In the genomic region with DNA sequence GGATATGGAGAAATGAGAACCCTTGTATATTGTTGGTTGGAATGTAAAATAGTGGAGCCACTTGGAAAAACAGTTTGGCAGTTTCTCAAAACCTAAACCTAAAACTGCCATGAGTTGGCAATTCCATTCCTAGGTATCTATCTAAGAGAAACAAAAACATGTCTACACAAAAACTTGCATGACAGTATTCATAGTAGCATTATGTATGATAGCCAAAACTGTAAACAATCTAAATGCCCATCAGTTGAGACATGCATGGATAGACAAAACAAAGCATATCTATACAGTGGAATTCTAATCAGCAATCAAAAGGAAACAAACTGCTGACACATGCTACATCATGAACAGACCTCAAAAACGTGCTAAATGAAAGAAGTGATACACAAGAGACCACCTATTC, we compare ENCODE assay signal across 21 cellular contexts.
"Had no signal": no experiment of that assay in that cellular context is flagged by ENCODE, and none has a peak within 500 bp of the region (broad histone marks: within the 10 kb centered on the region; RNA-seq: fewer than 3 reads in every experiment).

No MANE protein-coding gene starts in this region.

- H3K4me3 Mint-ChIP-seq: activated CD4-positive, alpha-beta T cell treated with anti-CD3 and anti-CD28 coated beads for 36 hours; activated naive CD4-positive, alpha-beta T cell treated with anti-CD3 and anti-CD28 coated beads, Interleukin-2, amount 10 ng/mL, durations not matched to agents 7 days and 5 days; effector memory CD8-positive, alpha-beta T cell; natural killer cell treated with Interleukin-12 subunit alpha and Interleukin-12 subunit beta and Interleukin-15 and Interleukin-18, amount 100 ng/mL, for 72 hours; WTC11 had no signal

- H3K4me1 ChIP-seq: colonic mucosa, prostate gland had no signal

- H3K9me3 Mint-ChIP-seq: activated naive CD4-positive, alpha-beta T cell treated with anti-CD3 and anti-CD28 coated beads, Interleukin-2, amount 10 ng/mL, durations not matched to agents 7 days and 5 days; effector memory CD8-positive, alpha-beta T cell; natural killer cell treated with Interleukin-12 subunit alpha and Interleukin-12 subunit beta and Interleukin-15 and Interleukin-18, amount 100 ng/mL, for 72 hours; WTC11 had no signal

- H3K27me3 Mint-ChIP-seq: activated CD4-positive, alpha-beta T cell treated with anti-CD3 and anti-CD28 coated beads for 36 hours; activated naive CD4-positive, alpha-beta T cell treated with anti-CD3 and anti-CD28 coated beads, Interleukin-2, amount 10 ng/mL, durations not matched to agents 7 days and 5 days; effector memory CD8-positive, alpha-beta T cell; natural killer cell treated with Interleukin-12 subunit alpha and Interleukin-12 subunit beta and Interleukin-15 and Interleukin-18, amount 100 ng/mL, for 72 hours had no signal

- H3K4me1 Mint-ChIP-seq: activated naive CD4-positive, alpha-beta T cell treated with anti-CD3 and anti-CD28 coated beads, Interleukin-2, amount 10 ng/mL, durations not matched to agents 7 days and 5 days; WTC11 had no signal

- H3K36me3 Mint-ChIP-seq: natural killer cell treated with Interleukin-12 subunit alpha and Interleukin-12 subunit beta and Interleukin-15 and Interleukin-18, amount 100 ng/mL, for 72 hours; WTC11 had no signal

- H3K27ac ChIP-seq: colonic mucosa, dorsolateral prefrontal cortex, esophagus squamous epithelium, prostate gland, thyroid gland, upper lobe of right lung had no signal

- H3K27me3 ChIP-seq: colonic mucosa, dorsolateral prefrontal cortex, esophagus squamous epithelium, thyroid gland, upper lobe of right lung had no signal

- H3K36me3 ChIP-seq: colonic mucosa, esophagus squamous epithelium, prostate gland, thyroid gland, upper lobe of right lung had no signal

- H3K27ac Mint-ChIP-seq: activated CD4-positive, alpha-beta T cell treated with anti-CD3 and anti-CD28 coated beads for 36 hours; activated naive CD4-positive, alpha-beta T cell treated with anti-CD3 and anti-CD28 coated beads, Interleukin-2, amount 10 ng/mL, durations not matched to agents 7 days and 5 days; WTC11 had no signal

- DNase-seq: activated CD4-positive, alpha-beta T cell treated with anti-CD3 and anti-CD28 coated beads for 36 hours; activated CD4-positive, alpha-beta T cell treated with anti-CD3 and anti-CD28 coated beads, Interleukin-2, amount 50 U/mL, for 48 hours; activated naive CD4-positive, alpha-beta T cell treated with anti-CD3 and anti-CD28 coated beads, Interleukin-2, amount 10 ng/mL, durations not matched to agents 7 days and 5 days; activated T-cell treated with anti-CD3 and anti-CD28 coated beads, Interleukin-2, amount 50 U/mL, for 48 hours; anterior cingulate cortex; colonic mucosa; dorsolateral prefrontal cortex; effector memory CD8-positive, alpha-beta T cell; esophagus squamous epithelium; foreskin melanocyte; hippocampal formation; left ventricle myocardium superior; midbrain; stimulated activated CD4-positive, alpha-beta T cell treated with anti-CD3 and anti-CD28 coated beads, Interleukin-4, amount 100 ng/mL, for 4 hours; stimulated activated naive CD8-positive, alpha-beta T cell treated with anti-CD3 and anti-CD28 coated beads, Interleukin-15, Interleukin-2, amounts not matched to agents 100 U/mL and 50 U/mL, for 24 hours; T-helper 9 cell; thyroid gland; upper lobe of right lung had no signal

- H3K9me3 ChIP-seq: colonic mucosa, esophagus squamous epithelium, prostate gland, thyroid gland, upper lobe of right lung had no signal

- H3K4me3 ChIP-seq: colonic mucosa, dorsolateral prefrontal cortex, esophagus squamous epithelium, prostate gland, thyroid gland, upper lobe of right lung had no signal

- ATAC-seq: activated CD4-positive, alpha-beta T cell treated with anti-CD3 and anti-CD28 coated beads for 36 hours; effector memory CD8-positive, alpha-beta T cell; left ventricle myocardium superior; natural killer cell treated with Interleukin-12 subunit alpha and Interleukin-12 subunit beta and Interleukin-15 and Interleukin-18, amount 100 ng/mL, for 72 hours; stimulated activated naive CD8-positive, alpha-beta T cell treated with anti-CD3 and anti-CD28 coated beads, Interleukin-15, Interleukin-2, amounts not matched to agents 100 U/mL and 50 U/mL, for 24 hours; upper lobe of right lung; WTC11 had no signal
